Comparison of ENCODE assay signal across 11 cellular contexts in the genomic region with DNA sequence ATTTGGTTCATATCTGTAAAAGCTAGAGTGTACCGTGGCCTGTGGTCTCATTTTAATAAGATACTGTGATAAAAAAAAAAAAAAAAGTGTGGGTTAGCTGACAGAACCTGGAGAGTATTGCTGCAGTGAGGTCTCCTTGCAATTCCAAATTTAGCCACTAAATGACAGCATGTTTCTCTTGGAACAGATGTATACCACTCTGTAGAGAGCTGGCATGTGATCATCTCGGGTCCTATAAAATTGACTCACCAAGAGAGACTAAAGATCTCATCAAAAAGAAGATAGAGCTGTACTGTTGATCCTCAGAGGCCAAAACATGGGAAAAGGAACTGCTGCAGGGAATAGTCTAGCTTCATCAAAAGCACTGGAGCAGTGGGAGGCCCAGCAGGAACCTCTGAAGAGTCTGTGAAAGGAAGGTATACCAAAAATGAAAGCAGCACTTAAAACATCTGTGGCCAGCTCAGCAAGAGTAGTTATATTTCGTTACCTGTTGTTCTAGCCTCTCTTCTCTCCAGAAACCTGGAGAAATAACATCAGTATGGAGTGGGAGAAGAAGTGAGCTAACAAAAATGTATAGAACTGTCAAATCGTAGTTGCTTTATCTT.
A peak's percentile ranks its signal among the peaks of the same experiment; 100 is the strongest.
DNase-seq lines count a peak whose midpoint lies in the region; ATAC-seq and TF ChIP-seq lines count a peak whose summit lies in the region.
"Had no signal": no experiment of that assay in that cellular context is flagged by ENCODE, and none has a peak within 500 bp of the region (broad histone marks: within the 10 kb centered on the region; RNA-seq: fewer than 3 reads in every experiment).

No MANE protein-coding gene starts in this region.

- intact Hi-C loops in right lobe of liver (cut with DNase I): no loop called here

- ATAC-seq in HG03354 (IDR thresholded peaks at IDR 0.05; ENCODE audit: poor library complexity, severe bottlenecking, unreplicated experiment) (peak; percentile 68), right lobe of liver (no peak), HG03521 (IDR thresholded peaks at IDR 0.05; ENCODE audit: unreplicated experiment) (no peak), GM18519 (IDR thresholded peaks at IDR 0.05; ENCODE audit: low FRiP score, unreplicated experiment) (no peak)
- ATAC-seq: stimulated activated naive CD8-positive, alpha-beta T cell treated with anti-CD3 and anti-CD28 coated beads, Interleukin-15, Interleukin-2, amounts not matched to agents 100 U/mL and 50 U/mL, for 24 hours had no signal

- H3K4me1 ChIP-seq in right lobe of liver: no peaks in the 10 kb centered on the region

- DNase-seq in GM12865 (ENCODE audit: low read depth) (peak; percentile 15), WERI-Rb-1 (no peak), right lobe of liver (no peak), NCI-H1105 (lab: John Stamatoyannopoulos, UW) (no peak), NCI-H146 treated with DMSO at 0.1 percent for 48 hours (lab: John Stamatoyannopoulos, UW; ENCODE audit: unreplicated experiment) (no peak)
- DNase-seq: NCI-H1105 treated with DMSO at 0.1 percent for 48 hours; pancreas; stimulated activated naive CD8-positive, alpha-beta T cell treated with anti-CD3 and anti-CD28 coated beads, Interleukin-15, Interleukin-2, amounts not matched to agents 100 U/mL and 50 U/mL, for 24 hours had no signal

- WGBS in right lobe of liver (ENCODE audit: insufficient coverage, low coverage, low lambda C conversion rate, missing lambda C conversion rate): 31% methylated on average over 4 of the region's 4 CpGs

- H3K36me3 ChIP-seq in WERI-Rb-1: no peaks in the 10 kb centered on the region
- no peaks in the 10 kb centered on the region for H3K36me3 ChIP-seq in right lobe of liver
- H3K36me3 ChIP-seq: pancreas had no signal

- H3K9me3 ChIP-seq in WERI-Rb-1 (ENCODE audit: severe bottlenecking): no peaks in the 10 kb centered on the region
- no peaks in the 10 kb centered on the region for H3K9me3 ChIP-seq in right lobe of liver
- H3K9me3 ChIP-seq: pancreas had no signal

- TF ChIP-seq CTCF in GM12865 (IDR thresholded peaks at IDR 0.05; ENCODE audit: insufficient read depth, low read depth, low read length, missing control alignments): no peak
- TF ChIP-seq CTCF in WERI-Rb-1 (IDR thresholded peaks at IDR 0.05; ENCODE audit: low read depth, low read length): peak; percentile 16; the same call in 1 of the 2 replicates
- peak; percentile 8 to 23 (median 16) for TF ChIP-seq CTCF in right lobe of liver (IDR thresholded peaks at IDR 0.05)

- H3K27ac ChIP-seq in WERI-Rb-1 (no peak overlapping the region), right lobe of liver (no peak overlapping the region)
- H3K27ac ChIP-seq: pancreas had no signal

- no peak for TF ChIP-seq POLR2A in right lobe of liver (IDR thresholded peaks at IDR 0.05)

- H3K27me3 ChIP-seq in WERI-Rb-1 (ENCODE audit: insufficient read depth, low read depth, severe bottlenecking) (no peaks in the 10 kb centered on the region), right lobe of liver (no peaks in the 10 kb centered on the region)
- H3K27me3 ChIP-seq: pancreas had no signal

- no peak overlapping the region for H3K4me3 ChIP-seq in GM12865 (ENCODE audit: low read depth, low read length)
- no peak overlapping the region for H3K4me3 ChIP-seq in WERI-Rb-1 (ENCODE audit: low read depth, low read length)
- H3K4me3 ChIP-seq in right lobe of liver: no peak overlapping the region
- H3K4me3 ChIP-seq: pancreas had no signal
